ENCODE assay signal across 9 cellular contexts in genomic region chr16:68416057-68417046, GRCh38. TPM values are rescaled to one million over a fixed set of nuclear protein-coding genes. Genes with fewer than 3 reads are reported as not detected.
A peak's percentile ranks its signal among the peaks of the same experiment; 100 is the strongest.
DNase-seq lines count a peak whose midpoint lies in the region; ATAC-seq, FAIRE-seq and TF ChIP-seq lines count a peak whose summit lies in the region.
"Had no signal": no experiment of that assay in that cellular context is flagged by ENCODE, and none has a peak within 500 bp of the region (broad histone marks: within the 10 kb centered on the region; RNA-seq: fewer than 3 reads in every experiment).

No MANE protein-coding gene starts in this region.

- no peaks in the 10 kb centered on the region for H3K27me3 ChIP-seq in CD8-positive, alpha-beta memory T cell (ENCODE audit: insufficient read depth, low read length, poor library complexity, severe bottlenecking)

- DNase-seq in CD8-positive, alpha-beta memory T cell, result no peak
- DNase-seq in NCI-H1092 (lab: John Stamatoyannopoulos, UW) (peak; percentile 30), mucosa of gallbladder (ENCODE audit: low spot score) (peak; percentile 67), GM12892 (ENCODE audit: insufficient read length) (no peak), AML-193 (lab: John Stamatoyannopoulos, UW) (no peak)
- no peak for DNase-seq in activated CD4-positive, alpha-beta memory T cell treated with anti-CD3 and anti-CD28 coated beads for 36 hours
- DNase-seq in stimulated activated naive CD4-positive, alpha-beta T cell treated with Interleukin-2 at 50 U/mL for 16 hours (lab: John Stamatoyannopoulos, UW), result no peak
- DNase-seq: NCI-H226 had no signal

- POLR2A ChIA-PET in CD8-positive, alpha-beta memory T cell (lab: Charles Lee), result interaction anchor here (1.4 kb wide), 1 partner anchor 55 kb away, joined by 6 read pairs; no protein-coding TSS in a partner anchor
- POLR2A ChIA-PET in activated CD4-positive, alpha-beta memory T cell treated with anti-CD3 and anti-CD28 coated beads for 36 hours (lab: Charles Lee), result no interaction called here

- no peaks in the 10 kb centered on the region for H3K9me3 ChIP-seq in CD8-positive, alpha-beta memory T cell (ENCODE audit: low read length)

- H3K4me1 Mint-ChIP-seq in CD8-positive, alpha-beta memory T cell, result peaks cover 52 to 72% (median 60%) of the 10 kb centered on the region in 3 donors
- H3K4me1 Mint-ChIP-seq in activated CD4-positive, alpha-beta memory T cell treated with anti-CD3 and anti-CD28 coated beads for 36 hours (ENCODE audit: low read depth), result peaks cover 50% of the 10 kb centered on the region

- peak overlapping the region; percentile 79 to 98 (median 94) for H3K27ac Mint-ChIP-seq in CD8-positive, alpha-beta memory T cell
- H3K27ac Mint-ChIP-seq in activated CD4-positive, alpha-beta memory T cell treated with anti-CD3 and anti-CD28 coated beads for 36 hours, result peak overlapping the region; percentile 54

- intact Hi-C loops in activated CD4-positive, alpha-beta memory T cell treated with anti-CD3 and anti-CD28 coated beads for 36 hours (cut with micrococcal nuclease), result loop anchor here (2.0 to 5.0 kb wide), 2 partner anchors 14 to 56 kb away; no protein-coding TSS in a partner anchor

- no peak for ATAC-seq in GM19351 (IDR thresholded peaks at IDR 0.05; ENCODE audit: unreplicated experiment)

- H3K27ac ChIP-seq in CD8-positive, alpha-beta memory T cell (ENCODE audit: low read depth, low read length), result peak overlapping the region; percentile 20

- H3K4me3 Mint-ChIP-seq in CD8-positive, alpha-beta memory T cell, result peak overlapping the region in 2 of 7 donors; percentile 12 to 43
- no peak overlapping the region for H3K4me3 Mint-ChIP-seq in activated CD4-positive, alpha-beta memory T cell treated with anti-CD3 and anti-CD28 coated beads for 36 hours

- H3K36me3 ChIP-seq in CD8-positive, alpha-beta memory T cell (ENCODE audit: insufficient read depth, low read length), result no peaks in the 10 kb centered on the region

- no peaks in the 10 kb centered on the region for H3K9me3 Mint-ChIP-seq in CD8-positive, alpha-beta memory T cell
- H3K9me3 Mint-ChIP-seq in activated CD4-positive, alpha-beta memory T cell treated with anti-CD3 and anti-CD28 coated beads for 36 hours, result no peaks in the 10 kb centered on the region

- TF ChIP-seq POLR2A in GM12892 (IDR thresholded peaks at IDR 0.05; ENCODE audit: low read depth, low read length), result no peak

- no peak for FAIRE-seq in GM12892 (lab: Jason Lieb, UNC)

- peaks cover 0 to 2% (median 0%) of the 10 kb centered on the region in 3 donors for H3K36me3 Mint-ChIP-seq in CD8-positive, alpha-beta memory T cell
- H3K36me3 Mint-ChIP-seq in activated CD4-positive, alpha-beta memory T cell treated with anti-CD3 and anti-CD28 coated beads for 36 hours, result no peaks in the 10 kb centered on the region

- H3K4me1 ChIP-seq in CD8-positive, alpha-beta memory T cell (ENCODE audit: insufficient read depth, low read length), result peaks cover 60% of the 10 kb centered on the region

- no peak overlapping the region for H3K4me3 ChIP-seq in CD8-positive, alpha-beta memory T cell (ENCODE audit: low read length)

- H3K27me3 Mint-ChIP-seq in CD8-positive, alpha-beta memory T cell, result peaks cover 0 to 2% of the 10 kb centered on the region in 2 donors
- no peaks in the 10 kb centered on the region for H3K27me3 Mint-ChIP-seq in activated CD4-positive, alpha-beta memory T cell treated with anti-CD3 and anti-CD28 coated beads for 36 hours

- CTCF ChIA-PET in CD8-positive, alpha-beta memory T cell (lab: Charles Lee), result interaction anchor here (0.7 to 4.9 kb wide), 5 partner anchors 20 to 113 kb away, joined by 3 to 24 read pairs (median 5); no protein-coding TSS in a partner anchor
- CTCF ChIA-PET in activated CD4-positive, alpha-beta memory T cell treated with anti-CD3 and anti-CD28 coated beads for 36 hours (lab: Charles Lee), result interaction anchor here (1.1 to 4.2 kb wide), 4 partner anchors 19 to 105 kb away, joined by 4 to 22 read pairs (median 16); no protein-coding TSS in a partner anchor

RNA-seq across cellular contexts. Expression of gene SMPD3, which starts 32.0 kb away (rescaled TPM):
- total RNA-seq in CD8-positive, alpha-beta memory T cell, result under 1 TPM; 0.15 to 0.22 TPM
- 1.6 TPM for polyA plus RNA-seq in CD8-positive, alpha-beta memory T cell
- total RNA-seq in activated CD4-positive, alpha-beta memory T cell treated with anti-CD3 and anti-CD28 coated beads for 36 hours, result under 1 TPM; 0.07 to 0.12 TPM
- total RNA-seq in mucosa of gallbladder, result 225 TPM
- polyA plus RNA-seq in GM12892 (2012; ENCODE audit: missing spikeins), result 0.38 TPM

Comparison
In these comparisons a context has a peak if more than half of its experiments do, and no peak if none do; other contexts are left out.
1. DNase-seq: peak in NCI-H1092 (single experiment) and mucosa of gallbladder (single experiment); none in CD8-positive, alpha-beta memory T cell (0 of 5), activated CD4-positive, alpha-beta memory T cell treated with anti-CD3 and anti-CD28 coated beads for 36 hours (single experiment), stimulated activated naive CD4-positive, alpha-beta T cell treated with Interleukin-2 at 50 U/mL for 16 hours (single experiment), GM12892 (single experiment) and AML-193 (0 of 2).
2. RNA of gene SMPD3, which starts 32.0 kb away (total RNA-seq): 225 TPM in mucosa of gallbladder (single experiment); 0.15 to 0.22 TPM in CD8-positive, alpha-beta memory T cell and 0.07 to 0.12 TPM in activated CD4-positive, alpha-beta memory T cell treated with anti-CD3 and anti-CD28 coated beads for 36 hours; every median in the first group is over 100 times any median in the second.